ENCODE assay signal across 14 cellular contexts in genomic region chr3:113628316-113628715, GRCh38.
DNase-seq lines count a peak whose midpoint lies in the region; ATAC-seq, FAIRE-seq and TF ChIP-seq lines count a peak whose summit lies in the region.
"Had no signal": no experiment of that assay in that cellular context is flagged by ENCODE, and none has a peak within 500 bp of the region (broad histone marks: within the 10 kb centered on the region; RNA-seq: fewer than 3 reads in every experiment).

No MANE protein-coding gene starts in this region.

- POLR2A ChIA-PET in HepG2 (lab: Yijun Ruan, JAX), result interaction anchor here (1.0 kb wide), 1 partner anchor 35 kb away, joined by 5 read pairs; no protein-coding TSS in a partner anchor

- no peak overlapping the region for H3K18ac ChIP-seq in neuronal stem cell (ENCODE audit: low read length)

- TF ChIP-seq CTCF in HepG2 (CRISPR knock-in tag; IDR thresholded peaks at IDR 0.05) (no peak), right lobe of liver (IDR thresholded peaks at IDR 0.05) (no peak), stomach (IDR thresholded peaks at IDR 0.05) (no peak)

- DNase-seq in HepG2 (ENCODE audit: low spot score) (no peak), right lobe of liver (no peak), dermis blood vessel endothelial cell (peak; percentile 49), neuronal stem cell (ENCODE audit: low spot score) (no peak), kidney glomerular epithelial cell (lab: John Stamatoyannopoulos, UW) (no peak), T-helper 1 cell (no peak), stomach (no peak)
- DNase-seq: C1 segment of cervical spinal cord, DMS79 treated with DMSO at 0.1 percent for 48 hours, KG1, NCI-H1105 treated with DMSO at 0.1 percent for 48 hours, NCI-H1694, RPMI8226, SIG-M5 had no signal

- H2BK120ac ChIP-seq in neuronal stem cell (ENCODE audit: low read depth, low read length), result no peak overlapping the region

- H3K79me1 ChIP-seq in neuronal stem cell (ENCODE audit: low read depth, low read length), result no peaks in the 10 kb centered on the region

- no peak overlapping the region for H3K9ac ChIP-seq in HepG2 (ENCODE audit: insufficient read depth, low read depth, low read length)
- H3K9ac ChIP-seq in neuronal stem cell (ENCODE audit: low read depth, low read length, poor library complexity), result no peak overlapping the region

- no peak overlapping the region for H3K23ac ChIP-seq in neuronal stem cell (ENCODE audit: low read depth, low read length, poor library complexity)

- no peak for TF ChIP-seq EP300 in HepG2 (IDR thresholded peaks at IDR 0.05; ENCODE audit: low read depth in 2 of 2, low read length in 2 of 2)
- no peak for TF ChIP-seq EP300 in HepG2 (CRISPR knock-in tag; IDR thresholded peaks at IDR 0.05; ENCODE audit: borderline replicate concordance)
- no peak for TF ChIP-seq EP300 in stomach (IDR thresholded peaks at IDR 0.05)

- in situ Hi-C loops in HepG2 (cut with HindIII; ENCODE audit: extremely low pct_ligation_motif_present, low pct_unique_long_range_greater_than_20kb), result loop anchor here (10.0 kb wide), 1 partner anchor 134 kb away; no protein-coding TSS in a partner anchor

- no peak overlapping the region for H4K8ac ChIP-seq in neuronal stem cell (ENCODE audit: low read depth, low read length)

- peak overlapping the region; percentile 20; the same call in 1 of the 2 replicates for H3K4me2 ChIP-seq in HepG2 (ENCODE audit: low read depth, low read length)
- H3K4me2 ChIP-seq in neuronal stem cell (ENCODE audit: insufficient read depth, low read length, poor library complexity, severe bottlenecking), result no peak overlapping the region

- H2BK5ac ChIP-seq in neuronal stem cell (ENCODE audit: low read length), result no peak overlapping the region

- H3K27ac ChIP-seq in HepG2 (ENCODE audit: extremely low read length, insufficient read depth, low read length) (no peak overlapping the region), right lobe of liver (no peak overlapping the region), neuronal stem cell (replicated peaks; ENCODE audit: low read length) (no peak overlapping the region), stomach (no peak overlapping the region)

- H2AK5ac ChIP-seq in neuronal stem cell (ENCODE audit: low read depth, low read length), result no peak overlapping the region

- H4K91ac ChIP-seq in neuronal stem cell (ENCODE audit: low read depth, low read length, poor library complexity), result no peak overlapping the region

- no TSS peak for BruUV-seq in HepG2 (replicated peaks; lab: Mats Ljungman, UMichigan)

- H3K4ac ChIP-seq in neuronal stem cell (ENCODE audit: low read length), result no peak overlapping the region

- peaks cover 55% of the 10 kb centered on the region for H3K4me1 ChIP-seq in HepG2 (ENCODE audit: insufficient read depth, low read length)
- peaks cover 0 to 8% (median 0%) of the 10 kb centered on the region in 4 donors for H3K4me1 ChIP-seq in right lobe of liver
- H3K4me1 ChIP-seq in neuronal stem cell (ENCODE audit: control insufficient read depth in 2 of 2, insufficient read depth in 1 of 2, low read depth in 1 of 2, low read length in 2 of 2), result no peaks in the 10 kb centered on the region
- peaks cover 0 to 20% (median 10%) of the 10 kb centered on the region in 4 donors for H3K4me1 ChIP-seq in stomach

- no peaks in the 10 kb centered on the region for H3K79me2 ChIP-seq in HepG2 (ENCODE audit: insufficient read depth, low read length)

- H2AFZ ChIP-seq in HepG2 (ENCODE audit: low read length), result no peak overlapping the region
- H2AFZ ChIP-seq in neuronal stem cell (ENCODE audit: low read length), result peak overlapping the region; percentile 7

- FAIRE-seq in HepG2 (lab: Jason Lieb, UNC), result no peak

- H3K27me3 ChIP-seq in HepG2 (ENCODE audit: control insufficient read depth in 1 of 2, insufficient read depth in 2 of 2, low read length in 2 of 2), result 0 out of 5 replicates have a peak, but pooled peaks cover 0 to 9% of the 10 kb centered on the region in 2 experiments
- no peaks in the 10 kb centered on the region for H3K27me3 ChIP-seq in right lobe of liver
- H3K27me3 ChIP-seq in neuronal stem cell (ENCODE audit: control insufficient read depth in 3 of 3, insufficient read depth in 3 of 3, low read depth in 1 of 3, low read length in 3 of 3), result peaks cover 0 to 6% (median 0%) of the 10 kb centered on the region in 3 experiments
- H3K27me3 ChIP-seq in stomach, result no peaks in the 10 kb centered on the region

- no peaks in the 10 kb centered on the region for H3K36me3 ChIP-seq in HepG2 (replicated peaks in 1 of 2; ENCODE audit: control insufficient read depth in 1 of 2, insufficient read depth in 2 of 2, low read length in 2 of 2)
- no peaks in the 10 kb centered on the region for H3K36me3 ChIP-seq in right lobe of liver
- no peaks in the 10 kb centered on the region for H3K36me3 ChIP-seq in neuronal stem cell (replicated peaks in 1 of 2; ENCODE audit: control insufficient read depth in 2 of 2, insufficient read depth in 2 of 2, low read length in 2 of 2)
- peaks cover 0 to 41% (median 23%) of the 10 kb centered on the region in 4 donors for H3K36me3 ChIP-seq in stomach

- TF ChIP-seq RAD21 in HepG2 (CRISPR knock-in tag; IDR thresholded peaks at IDR 0.05), result no peak

- ATAC-seq in HepG2 (no peak), right lobe of liver (no peak)

- intact Hi-C loops in HepG2 (cut with micrococcal nuclease; ENCODE audit: unreplicated experiment) (loop anchor here (5.0 to 10.0 kb wide), 2 partner anchors 51 to 494 kb away; no protein-coding TSS in a partner anchor), right lobe of liver (cut with DNase I) (no loop called here), stomach (cut with DNase I; ENCODE audit: low total_unique reads) (no loop called here)

- no peak overlapping the region for H2BK15ac ChIP-seq in neuronal stem cell (ENCODE audit: low read length)

- CTCF ChIA-PET in HepG2 (lab: Yijun Ruan, JAX; ENCODE audit: low intra/inter-chr PET ratio, low total read pairs), result no interaction called here

- WGBS in HepG2 (ENCODE audit: low lambda C conversion rate), result 51% methylated on average over 2 of the region's 2 CpGs
- WGBS in right lobe of liver (ENCODE audit: insufficient coverage, low coverage, low lambda C conversion rate, missing lambda C conversion rate), result 80% methylated on average over 1 of the region's 2 CpGs
- WGBS in neuronal stem cell (ENCODE audit: extremely low coverage in 2 of 2, insufficient read length in 2 of 2, insufficient replicate concordance in 1 of 2), 2 donors, result no CpG with 5 or more reads among the region's 2 CpGs
- 81 to 100% (median 89%) methylated on average over 2 of the region's 2 CpGs for WGBS in stomach, 5 donors

- no peak overlapping the region for H2BK12ac ChIP-seq in neuronal stem cell (ENCODE audit: low read length)

- no peak overlapping the region for H3K14ac ChIP-seq in neuronal stem cell (ENCODE audit: low read length)

- no peaks in the 10 kb centered on the region for H4K20me1 ChIP-seq in HepG2 (ENCODE audit: insufficient read depth, low read length)

- H3K9me3 ChIP-seq in HepG2 (ENCODE audit: low read length) (no peaks in the 10 kb centered on the region), right lobe of liver (no peaks in the 10 kb centered on the region), neuronal stem cell (replicated peaks in 1 of 2; ENCODE audit: control insufficient read depth in 2 of 2, insufficient read depth in 1 of 2, low read depth in 1 of 2, low read length in 2 of 2) (no peaks in the 10 kb centered on the region), stomach (no peaks in the 10 kb centered on the region)

- H3K4me3 ChIP-seq in HepG2 (replicated peaks in 1 of 3; ENCODE audit: insufficient read depth in 1 of 3, low read depth in 2 of 3, low read length in 3 of 3) (no peak overlapping the region), right lobe of liver (no peak overlapping the region), neuronal stem cell (ENCODE audit: low read length in 2 of 2) (no peak overlapping the region), stomach (no peak overlapping the region)

- TF ChIP-seq POLR2A in HepG2 (IDR thresholded peaks at IDR 0.05; ENCODE audit: insufficient read depth in 1 of 2, low read depth in 2 of 2, low read length in 2 of 2), result no peak
- no peak for TF ChIP-seq POLR2A in right lobe of liver (IDR thresholded peaks at IDR 0.05)
- no peak for TF ChIP-seq POLR2A in stomach (IDR thresholded peaks at IDR 0.05)
